21 cellular contexts compared by ENCODE assay signal in genomic region chr4:17958185-17958584, GRCh38.
"Had no signal": no experiment of that assay in that cellular context is flagged by ENCODE, and none has a peak within 500 bp of the region (broad histone marks: within the 10 kb centered on the region; RNA-seq: fewer than 3 reads in every experiment).

No MANE protein-coding gene starts in this region.

- H3K36me3 ChIP-seq: brain microvascular endothelial cell, prostate gland, right atrium auricular region had no signal

- DNase-seq: activated CD4-positive, alpha-beta T cell treated with anti-CD3 and anti-CD28 coated beads, Interleukin-2, amount 10 ng/mL, durations not matched to agents 7 days and 5 days; activated CD4-positive, CD25-positive, alpha-beta regulatory T cell; activated CD8-positive, alpha-beta T cell treated with anti-CD3 and anti-CD28 coated beads, Interleukin-2, amount 10 ng/mL, durations not matched to agents 7 days and 5 days; activated naive CD4-positive, alpha-beta T cell treated with anti-CD3 and anti-CD28 coated beads for 36 hours; activated T-cell treated with anti-CD3 and anti-CD28 coated beads, Interleukin-2, amount 50 U/mL, for 4 hours; anterior cingulate cortex; brain microvascular endothelial cell; effector memory CD8-positive, alpha-beta T cell; heart left ventricle; left ventricle myocardium superior; T-cell had no signal

- H3K4me3 ChIP-seq: coronary artery, heart left ventricle, prostate gland, right atrium auricular region, skin epidermis, tibial nerve had no signal

- FAIRE-seq: frontal cortex, urothelium cell line had no signal

- H3K9me3 ChIP-seq: prostate gland, right atrium auricular region had no signal

- H3K4me1 ChIP-seq: heart left ventricle, prostate gland, right atrium auricular region, tibial nerve had no signal

- H3K4me1 Mint-ChIP-seq: activated CD4-positive, alpha-beta T cell treated with anti-CD3 and anti-CD28 coated beads, Interleukin-2, amount 10 ng/mL, durations not matched to agents 7 days and 5 days; central memory CD8-positive, alpha-beta T cell; neural crest cell; T-cell had no signal

- H3K27me3 ChIP-seq: brain microvascular endothelial cell, heart left ventricle, right atrium auricular region, tibial nerve had no signal

- ATAC-seq: activated CD8-positive, alpha-beta T cell treated with anti-CD3 and anti-CD28 coated beads, Interleukin-2, amount 10 ng/mL, durations not matched to agents 7 days and 5 days; activated T-cell treated with anti-CD3 and anti-CD28 coated beads, Interleukin-2, amount 50 U/mL, for 4 hours; effector memory CD8-positive, alpha-beta T cell; heart left ventricle; left ventricle myocardium superior; T-cell had no signal

- H3K9me3 Mint-ChIP-seq: activated CD4-positive, alpha-beta T cell treated with anti-CD3 and anti-CD28 coated beads, Interleukin-2, amount 10 ng/mL, durations not matched to agents 7 days and 5 days; central memory CD8-positive, alpha-beta T cell; effector memory CD8-positive, alpha-beta T cell; T-cell had no signal

- H3K4me3 Mint-ChIP-seq: activated CD4-positive, alpha-beta T cell treated with anti-CD3 and anti-CD28 coated beads, Interleukin-2, amount 10 ng/mL, durations not matched to agents 7 days and 5 days; activated CD8-positive, alpha-beta T cell treated with anti-CD3 and anti-CD28 coated beads, Interleukin-2, amount 10 ng/mL, durations not matched to agents 7 days and 5 days; activated naive CD4-positive, alpha-beta T cell treated with anti-CD3 and anti-CD28 coated beads for 36 hours; activated T-cell treated with anti-CD3 and anti-CD28 coated beads, Interleukin-2, amount 50 U/mL, for 4 hours; central memory CD8-positive, alpha-beta T cell; effector memory CD8-positive, alpha-beta T cell; neural crest cell; stimulated activated naive CD8-positive, alpha-beta T cell treated with anti-CD3 and anti-CD28 coated beads, Interleukin-15, Interleukin-2, amounts not matched to agents 100 ng/mL and 50 ng/mL, for 24 hours; T-cell had no signal

- H3K27ac Mint-ChIP-seq: activated CD4-positive, alpha-beta T cell treated with anti-CD3 and anti-CD28 coated beads, Interleukin-2, amount 10 ng/mL, durations not matched to agents 7 days and 5 days; activated CD8-positive, alpha-beta T cell treated with anti-CD3 and anti-CD28 coated beads, Interleukin-2, amount 10 ng/mL, durations not matched to agents 7 days and 5 days; activated naive CD4-positive, alpha-beta T cell treated with anti-CD3 and anti-CD28 coated beads for 36 hours; effector memory CD8-positive, alpha-beta T cell; stimulated activated naive CD8-positive, alpha-beta T cell treated with anti-CD3 and anti-CD28 coated beads, Interleukin-15, Interleukin-2, amounts not matched to agents 100 ng/mL and 50 ng/mL, for 24 hours; T-cell had no signal

- H3K27me3 Mint-ChIP-seq: activated CD4-positive, alpha-beta T cell treated with anti-CD3 and anti-CD28 coated beads, Interleukin-2, amount 10 ng/mL, durations not matched to agents 7 days and 5 days; central memory CD8-positive, alpha-beta T cell; effector memory CD8-positive, alpha-beta T cell; stimulated activated naive CD8-positive, alpha-beta T cell treated with anti-CD3 and anti-CD28 coated beads, Interleukin-15, Interleukin-2, amounts not matched to agents 100 ng/mL and 50 ng/mL, for 24 hours; T-cell had no signal

- H3K27ac ChIP-seq: brain microvascular endothelial cell, coronary artery, heart left ventricle, prostate gland, right atrium auricular region, skin epidermis, tibial nerve had no signal
